ENCODE assay signal across 1 cellular context in genomic region chr17:76135810-76136188, GRCh38.
A peak's percentile ranks its signal among the peaks of the same experiment; 100 is the strongest.
TF ChIP-seq lines count a peak whose summit lies in the region.

No MANE protein-coding gene starts in this region.

TF ChIP-seq in WTC11, 78 proteins besides CTCF, POLR2A, EP300 and RAD21 (continued from another document):
- TF ChIP-seq MAX (CRISPR knock-in tag; IDR thresholded peaks at IDR 0.05): 0 out of 2 replicates have a peak, but pooled peaks have one; percentile 13
TF ChIP-seq in WTC11: peak in this region for 4.
